Comparison of ENCODE assay signal across 7 cellular contexts in genomic region chr1:209651148-209651547, GRCh38. TPM values are rescaled to one million over a fixed set of nuclear protein-coding genes. Genes with fewer than 3 reads are reported as not detected.
DNase-seq lines count a peak whose midpoint lies in the region; ATAC-seq and TF ChIP-seq lines count a peak whose summit lies in the region.

No MANE protein-coding gene starts in this region.

- H3K4me3 Mint-ChIP-seq in central memory CD8-positive, alpha-beta T cell: no peak overlapping the region
- H3K4me3 Mint-ChIP-seq in natural killer cell: no peak overlapping the region

- H3K27me3 Mint-ChIP-seq in central memory CD8-positive, alpha-beta T cell: no peaks in the 10 kb centered on the region
- no peaks in the 10 kb centered on the region for H3K27me3 Mint-ChIP-seq in natural killer cell (ENCODE audit: low read depth in 2 of 2)

- H3K27ac Mint-ChIP-seq in central memory CD8-positive, alpha-beta T cell (ENCODE audit: low read depth): no peak overlapping the region
- H3K27ac Mint-ChIP-seq in natural killer cell: peak overlapping the region in 1 of 2 donors; percentile 69

- peaks cover 1% of the 10 kb centered on the region for H3K36me3 Mint-ChIP-seq in central memory CD8-positive, alpha-beta T cell (ENCODE audit: insufficient read depth)
- H3K36me3 Mint-ChIP-seq in natural killer cell: no peaks in the 10 kb centered on the region

- H3K27ac ChIP-seq in urinary bladder (ENCODE audit: low read depth): peak overlapping the region; percentile 46

- H3K9me3 Mint-ChIP-seq in central memory CD8-positive, alpha-beta T cell: no peaks in the 10 kb centered on the region
- no peaks in the 10 kb centered on the region for H3K9me3 Mint-ChIP-seq in natural killer cell

- WGBS in urinary bladder: 46% methylated on average over 5 of the region's 5 CpGs

- H3K36me3 ChIP-seq in urinary bladder (ENCODE audit: insufficient read depth): no peaks in the 10 kb centered on the region

- intact Hi-C loops in natural killer cell (cut with micrococcal nuclease): no loop called here

- peaks cover 5% of the 10 kb centered on the region for H3K4me1 Mint-ChIP-seq in central memory CD8-positive, alpha-beta T cell
- peaks cover 0 to 15% of the 10 kb centered on the region in 2 donors for H3K4me1 Mint-ChIP-seq in natural killer cell

- DNase-seq in T-helper 22 cell (ENCODE audit: low read depth) (peak; percentile 12), natural killer cell (no peak), SHP77 treated with DMSO at 0.1 percent for 48 hours (lab: John Stamatoyannopoulos, UW) (no peak)
- DNase-seq in central memory CD8-positive, alpha-beta T cell (ENCODE audit: low spot score in 2 of 2): no peak

- ATAC-seq in GM18909 (IDR thresholded peaks at IDR 0.05; ENCODE audit: poor library complexity, unreplicated experiment): peak; percentile 70
- ATAC-seq in HG03354 (IDR thresholded peaks at IDR 0.05; ENCODE audit: poor library complexity, severe bottlenecking, unreplicated experiment): peak; percentile 71
- ATAC-seq in central memory CD8-positive, alpha-beta T cell (replicated peaks; ENCODE audit: extremely low read depth, poor library complexity, severe bottlenecking): peak; percentile 58
- ATAC-seq in natural killer cell: peak; percentile 68 to 82 (median 73)

- H3K4me1 ChIP-seq in urinary bladder (ENCODE audit: insufficient read depth): no peaks in the 10 kb centered on the region

- no peak for TF ChIP-seq CTCF in natural killer cell (IDR thresholded peaks at IDR 0.05)

- no peak overlapping the region for H3K4me3 ChIP-seq in urinary bladder (ENCODE audit: low read depth, low read length)

RNA-seq across cellular contexts. Expression of gene LAMB3, which starts 1.1 kb away (rescaled TPM):
- 1 to 10 TPM; 1.2 to 2.3 (median 1.4) TPM for total RNA-seq in natural killer cell
- 15.3 TPM for total RNA-seq in urinary bladder
- polyA plus RNA-seq in urinary bladder: 13.3 TPM

RNA-seq across cellular contexts. Expression of gene G0S2, which starts 24.1 kb away (rescaled TPM):
- total RNA-seq in natural killer cell (100 to 1,000 TPM in 1 of 3 donors, 10 to 100 TPM in 2; 15.3 to 132 (median 22.0) TPM), urinary bladder (17.0 TPM)
- 94.9 TPM for polyA plus RNA-seq in urinary bladder

RNA-seq across cellular contexts. Expression of gene HSD11B1, which starts 53.5 kb away (rescaled TPM):
- total RNA-seq in natural killer cell (not detected), urinary bladder (1.2 TPM)
- polyA plus RNA-seq in urinary bladder: 12.5 TPM
